Comparison of ENCODE assay signal across 8 cellular contexts in the genomic region with DNA sequence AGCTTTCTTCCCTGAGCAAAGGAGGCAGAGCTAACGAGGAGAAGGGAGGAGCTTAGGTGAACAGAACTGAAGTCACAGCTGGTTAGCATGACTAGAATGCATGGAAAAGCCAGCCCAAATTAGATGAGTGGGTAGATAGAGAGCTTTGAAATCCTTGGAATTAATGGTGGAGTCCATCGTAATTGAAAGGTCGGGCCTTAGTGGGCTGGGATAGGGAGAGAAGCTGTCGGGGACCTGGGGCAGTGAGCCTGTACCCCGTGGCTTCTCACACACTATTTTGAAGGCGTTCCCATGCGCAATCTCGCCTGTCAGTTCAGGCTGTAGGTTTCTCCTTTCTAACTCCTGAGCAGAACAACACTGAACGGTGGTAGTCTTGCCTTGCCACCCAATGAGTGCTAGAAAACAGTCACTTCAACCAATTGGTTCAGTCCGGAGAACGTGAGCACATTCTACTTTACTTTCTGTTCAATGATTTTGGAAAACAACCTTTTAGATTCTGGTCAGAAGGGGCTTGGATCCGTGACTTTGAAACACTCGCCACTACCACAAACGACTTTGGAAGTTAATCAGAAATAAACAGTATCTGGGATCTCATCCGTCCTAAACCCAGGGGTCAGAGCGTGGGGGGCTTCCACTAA. TPM values are rescaled to one million over a fixed set of nuclear protein-coding genes. Genes with fewer than 3 reads are reported as not detected.
A peak's percentile ranks its signal among the peaks of the same experiment; 100 is the strongest.
DNase-seq lines count a peak whose midpoint lies in the region; ATAC-seq and TF ChIP-seq lines count a peak whose summit lies in the region.

No MANE protein-coding gene starts in this region.

- H3K27ac Mint-ChIP-seq in activated CD4-positive, alpha-beta T cell treated with anti-CD3 and anti-CD28 coated beads for 36 hours: peak overlapping the region; percentile 85
- H3K27ac Mint-ChIP-seq in activated naive CD4-positive, alpha-beta T cell treated with anti-CD3 and anti-CD28 coated beads, Interleukin-2, amount 50 U/mL, for 24 hours: peak overlapping the region; percentile 73
- peak overlapping the region; percentile 34 to 92 (median 83) for H3K27ac Mint-ChIP-seq in naive thymus-derived CD4-positive, alpha-beta T cell

- H3K4me1 ChIP-seq in naive thymus-derived CD4-positive, alpha-beta T cell (ENCODE audit: control insufficient read depth in 2 of 2, insufficient read depth in 2 of 2, low read length in 2 of 2): peaks cover 3 to 8% of the 10 kb centered on the region in 2 donors
- H3K4me1 ChIP-seq in upper lobe of right lung: peaks cover 11% of the 10 kb centered on the region

- POLR2A ChIA-PET in activated CD4-positive, alpha-beta T cell treated with anti-CD3 and anti-CD28 coated beads for 36 hours (lab: Charles Lee): no interaction called here
- POLR2A ChIA-PET in naive thymus-derived CD4-positive, alpha-beta T cell (lab: Charles Lee): no interaction called here

- H3K27ac ChIP-seq in naive thymus-derived CD4-positive, alpha-beta T cell (ENCODE audit: low read depth, low read length): peak overlapping the region; percentile 42
- H3K27ac ChIP-seq in upper lobe of right lung: peak overlapping the region; percentile 93

- CTCF ChIA-PET in activated CD4-positive, alpha-beta T cell treated with anti-CD3 and anti-CD28 coated beads for 36 hours (lab: Charles Lee): interaction anchor here (0.5 to 1.1 kb wide), 5 partner anchors 97 to 158 kb away, joined by 3 to 5 read pairs (median 3); no protein-coding TSS in a partner anchor
- CTCF ChIA-PET in naive thymus-derived CD4-positive, alpha-beta T cell (lab: Charles Lee): no interaction called here

- ATAC-seq in activated CD4-positive, alpha-beta T cell treated with anti-CD3 and anti-CD28 coated beads for 36 hours: peak; percentile 84
- ATAC-seq in naive thymus-derived CD4-positive, alpha-beta T cell: peak; percentile 81
- ATAC-seq in upper lobe of right lung (peak; percentile 55), HG03460 (IDR thresholded peaks at IDR 0.05; ENCODE audit: unreplicated experiment) (no peak)

- H3K27me3 Mint-ChIP-seq in activated CD4-positive, alpha-beta T cell treated with anti-CD3 and anti-CD28 coated beads for 36 hours: peaks cover 29% of the 10 kb centered on the region
- H3K27me3 Mint-ChIP-seq in activated naive CD4-positive, alpha-beta T cell treated with anti-CD3 and anti-CD28 coated beads, Interleukin-2, amount 50 U/mL, for 24 hours: peaks cover 16% of the 10 kb centered on the region
- H3K27me3 Mint-ChIP-seq in naive thymus-derived CD4-positive, alpha-beta T cell: peaks cover 19 to 66% (median 30%) of the 10 kb centered on the region in 5 donors

- no peaks in the 10 kb centered on the region for H3K9me3 Mint-ChIP-seq in activated CD4-positive, alpha-beta T cell treated with anti-CD3 and anti-CD28 coated beads for 36 hours (ENCODE audit: low read depth)
- no peaks in the 10 kb centered on the region for H3K9me3 Mint-ChIP-seq in activated naive CD4-positive, alpha-beta T cell treated with anti-CD3 and anti-CD28 coated beads, Interleukin-2, amount 50 U/mL, for 24 hours
- H3K9me3 Mint-ChIP-seq in naive thymus-derived CD4-positive, alpha-beta T cell: peaks cover 0 to 2% (median 0%) of the 10 kb centered on the region in 11 donors

- peaks cover 3% of the 10 kb centered on the region for H3K36me3 Mint-ChIP-seq in activated CD4-positive, alpha-beta T cell treated with anti-CD3 and anti-CD28 coated beads for 36 hours (ENCODE audit: low read depth)
- H3K36me3 Mint-ChIP-seq in activated naive CD4-positive, alpha-beta T cell treated with anti-CD3 and anti-CD28 coated beads, Interleukin-2, amount 50 U/mL, for 24 hours: no peaks in the 10 kb centered on the region
- peaks cover 0 to 4% (median 0%) of the 10 kb centered on the region in 5 donors for H3K36me3 Mint-ChIP-seq in naive thymus-derived CD4-positive, alpha-beta T cell

- peaks cover 16% of the 10 kb centered on the region for H3K4me1 Mint-ChIP-seq in activated CD4-positive, alpha-beta T cell treated with anti-CD3 and anti-CD28 coated beads for 36 hours
- peaks cover 26% of the 10 kb centered on the region for H3K4me1 Mint-ChIP-seq in activated naive CD4-positive, alpha-beta T cell treated with anti-CD3 and anti-CD28 coated beads, Interleukin-2, amount 50 U/mL, for 24 hours
- peaks cover 12 to 29% (median 22%) of the 10 kb centered on the region in 7 donors for H3K4me1 Mint-ChIP-seq in naive thymus-derived CD4-positive, alpha-beta T cell

- peak overlapping the region; percentile 91 for H3K4me3 ChIP-seq in fibroblast of villous mesenchyme (ENCODE audit: low read depth, low read length)
- H3K4me3 ChIP-seq in naive thymus-derived CD4-positive, alpha-beta T cell (ENCODE audit: low read length): peak overlapping the region; percentile 57
- peak overlapping the region; percentile 81 for H3K4me3 ChIP-seq in upper lobe of right lung

- peak overlapping the region; percentile 83 for H3K4me3 Mint-ChIP-seq in activated CD4-positive, alpha-beta T cell treated with anti-CD3 and anti-CD28 coated beads for 36 hours
- peak overlapping the region; percentile 92 for H3K4me3 Mint-ChIP-seq in activated naive CD4-positive, alpha-beta T cell treated with anti-CD3 and anti-CD28 coated beads, Interleukin-2, amount 50 U/mL, for 24 hours
- H3K4me3 Mint-ChIP-seq in naive thymus-derived CD4-positive, alpha-beta T cell: peak overlapping the region; percentile 80 to 100 (median 94)

- H3K36me3 ChIP-seq in naive thymus-derived CD4-positive, alpha-beta T cell (ENCODE audit: control insufficient read depth in 2 of 3, insufficient read depth in 3 of 3, low read length in 3 of 3): no peaks in the 10 kb centered on the region
- H3K36me3 ChIP-seq in upper lobe of right lung: no peaks in the 10 kb centered on the region

- TF ChIP-seq CTCF in fibroblast of villous mesenchyme (IDR thresholded peaks at IDR 0.05; ENCODE audit: insufficient read depth, low read depth, low read length) (no peak), upper lobe of right lung (IDR thresholded peaks at IDR 0.05) (no peak)

- H3K9me3 ChIP-seq in naive thymus-derived CD4-positive, alpha-beta T cell (ENCODE audit: control insufficient read depth in 2 of 3, low read length in 3 of 3): no peaks in the 10 kb centered on the region
- no peaks in the 10 kb centered on the region for H3K9me3 ChIP-seq in upper lobe of right lung

- DNase-seq in activated CD4-positive, alpha-beta T cell treated with anti-CD3 and anti-CD28 coated beads for 36 hours: peak; percentile 44
- no peak for DNase-seq in activated CD4-positive, alpha-beta T cell treated with anti-CD3 and anti-CD28 coated beads for 1 hour
- DNase-seq in NCI-H526 (lab: John Stamatoyannopoulos, UW) (peak; percentile 73 to 74), fibroblast of villous mesenchyme (ENCODE audit: low read depth) (peak; percentile 83), upper lobe of right lung (peak; percentile 69)
- DNase-seq in naive thymus-derived CD4-positive, alpha-beta T cell: peak in 7 of 9 donors; percentile 20 to 47 (median 28)

- intact Hi-C loops in activated CD4-positive, alpha-beta T cell treated with anti-CD3 and anti-CD28 coated beads for 36 hours (cut with DNase I, micrococcal nuclease): loop anchor here in 1 of 2 experiments (5.0 kb wide), 1 partner anchor 262 kb away; a partner anchor contains a TSS
- intact Hi-C loops in naive thymus-derived CD4-positive, alpha-beta T cell (cut with micrococcal nuclease): loop anchor here (2.0 to 10.0 kb wide), 3 partner anchors 182 to 239 kb away; a partner anchor contains a TSS
- intact Hi-C loops in upper lobe of right lung (cut with DNase I): no loop called here

- H3K27me3 ChIP-seq in naive thymus-derived CD4-positive, alpha-beta T cell (ENCODE audit: control insufficient read depth in 2 of 2, insufficient read depth in 2 of 2, low read length in 2 of 2): peaks cover 3 to 8% of the 10 kb centered on the region in 2 donors
- H3K27me3 ChIP-seq in upper lobe of right lung: no peaks in the 10 kb centered on the region

RNA-seq across cellular contexts. Expression of a gene that starts 0.7 kb away (rescaled TPM):
- total RNA-seq in activated CD4-positive, alpha-beta T cell treated with anti-CD3 and anti-CD28 coated beads for 36 hours: 1 to 10 TPM; 4.5 to 7.1 TPM
- total RNA-seq in fibroblast of villous mesenchyme (251 and 291 TPM in 2 replicates), upper lobe of right lung (79.6 TPM)
- total RNA-seq in naive thymus-derived CD4-positive, alpha-beta T cell: under 1 TPM in 3 of 5 experiments, not detected in 2; 0.32 to 0.98 (median 0.89) TPM
- polyA plus RNA-seq in naive thymus-derived CD4-positive, alpha-beta T cell: not detected
